Comparison of ENCODE assay signal across 1 cellular context in genomic region chr16:31067342-31067741, GRCh38.
A peak's percentile ranks its signal among the peaks of the same experiment; 100 is the strongest.
TF ChIP-seq lines count a peak whose summit lies in the region.

No MANE protein-coding gene starts in this region.

TF ChIP-seq in K562, 482 proteins besides CTCF, POLR2A, EP300 and RAD21:
- TF ChIP-seq SMAD3 (CRISPR knock-in tag; conservative IDR thresholded peaks at IDR 0.05) (no peak), RBM25 (IDR thresholded peaks at IDR 0.05; ENCODE audit: low read depth, low read length, severe bottlenecking) (peak; percentile 42), TCF7L2 (IDR thresholded peaks at IDR 0.05; ENCODE audit: low read depth, low read length) (no peak), ZNF184 (CRISPR knock-in tag; IDR thresholded peaks at IDR 0.05) (no peak)
